Comparison of ENCODE assay signal across 12 cellular contexts in the genomic region with DNA sequence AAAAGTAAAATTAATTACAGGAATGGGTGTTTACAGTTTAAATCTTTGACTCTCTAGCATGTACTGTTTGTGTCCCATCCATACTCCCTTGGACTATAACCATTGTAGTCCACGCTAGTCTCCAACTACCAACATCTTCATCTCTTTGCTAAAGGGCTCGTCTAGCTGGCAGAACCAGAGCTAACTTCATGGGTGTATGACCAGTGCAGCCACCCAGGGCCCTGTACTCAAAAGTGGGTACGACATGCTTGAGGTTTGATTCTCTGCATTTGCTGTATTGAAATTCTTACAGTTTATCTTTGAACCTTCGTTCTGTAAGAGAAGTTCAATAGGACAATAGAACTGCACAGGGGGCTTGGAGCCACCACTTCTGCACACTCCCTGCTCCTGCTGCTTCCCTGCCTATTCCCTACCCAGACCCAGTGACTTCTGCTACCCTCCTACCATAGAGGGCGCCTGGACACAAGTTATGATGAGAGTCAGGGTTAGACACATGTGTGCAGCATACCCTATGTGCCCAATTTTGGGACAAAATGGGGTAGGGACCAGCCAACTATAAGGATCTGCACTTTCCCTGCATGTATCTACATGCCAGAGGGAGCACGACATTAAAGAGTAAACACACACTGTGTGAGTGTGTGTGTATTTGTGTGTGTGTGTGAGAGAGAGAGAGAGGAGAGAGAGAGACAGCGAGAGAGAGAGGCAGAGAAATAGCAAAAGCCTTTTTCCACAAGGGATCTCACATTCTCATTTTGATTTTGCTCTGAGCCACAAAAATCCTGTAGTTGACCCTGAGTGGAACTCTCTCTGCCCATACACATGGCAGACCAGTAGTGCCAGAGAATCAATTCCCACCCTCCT. TPM values are rescaled to one million over a fixed set of nuclear protein-coding genes. Genes with fewer than 3 reads are reported as not detected.
A peak's percentile ranks its signal among the peaks of the same experiment; 100 is the strongest.
DNase-seq lines count a peak whose midpoint lies in the region; ATAC-seq and TF ChIP-seq lines count a peak whose summit lies in the region.
"Had no signal": no experiment of that assay in that cellular context is flagged by ENCODE, and none has a peak within 500 bp of the region (broad histone marks: within the 10 kb centered on the region; RNA-seq: fewer than 3 reads in every experiment).

No MANE protein-coding gene starts in this region.

- 45% methylated on average over 6 of the region's 7 CpGs for WGBS in right lobe of liver (ENCODE audit: insufficient coverage, low coverage, low lambda C conversion rate, missing lambda C conversion rate)

- DNase-seq in D341Med (ENCODE audit: low spot score) (peak; percentile 35), HPDE6-E6E7 (ENCODE audit: extremely low spot score) (peak; percentile 13), WERI-Rb-1 (peak; percentile 64), right lobe of liver (peak in 2 of 3 donors; percentile 37 to 68), NCI-H510A (lab: John Stamatoyannopoulos, UW) (no peak)
- DNase-seq: effector CD8-positive, alpha-beta T cell; KBM-7; left ventricle myocardium superior; spleen had no signal

- TF ChIP-seq POLR2A in right lobe of liver (IDR thresholded peaks at IDR 0.05), result no peak

- intact Hi-C loops in right lobe of liver (cut with DNase I), result loop anchor here in 1 of 2 donors (10.0 kb wide), 1 partner anchor 62 kb away; a partner anchor contains a TSS

- H3K36me3 ChIP-seq in WERI-Rb-1 (no peaks in the 10 kb centered on the region), right lobe of liver (no peaks in the 10 kb centered on the region)
- H3K36me3 ChIP-seq: spleen had no signal

- H3K4me3 ChIP-seq in WERI-Rb-1 (ENCODE audit: low read depth, low read length) (no peak overlapping the region), right lobe of liver (no peak overlapping the region)
- H3K4me3 ChIP-seq: spleen had no signal

- TF ChIP-seq CTCF in WERI-Rb-1 (IDR thresholded peaks at IDR 0.05; ENCODE audit: low read depth, low read length) (peak; percentile 72), right lobe of liver (IDR thresholded peaks at IDR 0.05) (peak; percentile 52 to 66 (median 52))

- ATAC-seq in right lobe of liver (peak; percentile 92 to 97 (median 94)), HG03045 (IDR thresholded peaks at IDR 0.05; ENCODE audit: unreplicated experiment) (no peak), HG02852 (IDR thresholded peaks at IDR 0.05; ENCODE audit: unreplicated experiment) (no peak), HG03175 (IDR thresholded peaks at IDR 0.05; ENCODE audit: unreplicated experiment) (no peak)
- ATAC-seq: left ventricle myocardium superior had no signal

- H3K4me1 ChIP-seq in right lobe of liver, result no peaks in the 10 kb centered on the region
- H3K4me1 ChIP-seq: spleen had no signal

- H3K27ac ChIP-seq in WERI-Rb-1 (no peak overlapping the region), right lobe of liver (no peak overlapping the region)
- H3K27ac ChIP-seq: spleen had no signal

- no peaks in the 10 kb centered on the region for H3K9me3 ChIP-seq in WERI-Rb-1 (ENCODE audit: severe bottlenecking)
- no peaks in the 10 kb centered on the region for H3K9me3 ChIP-seq in right lobe of liver
- H3K9me3 ChIP-seq: spleen had no signal

- H3K27me3 ChIP-seq in WERI-Rb-1 (ENCODE audit: insufficient read depth, low read depth, severe bottlenecking) (no peaks in the 10 kb centered on the region), right lobe of liver (no peaks in the 10 kb centered on the region)
- H3K27me3 ChIP-seq: spleen had no signal

RNA-seq across cellular contexts. Expression of a gene that starts 59.0 kb away (rescaled TPM):
- total RNA-seq in right lobe of liver, result 10 to 100 TPM; 15.1 to 31.0 (median 23.1) TPM

Comparison
In these comparisons a context has a peak if more than half of its experiments do, and no peak if none do; other contexts are left out.
1. ATAC-seq: peak in right lobe of liver (4 of 4); none in HG03045 (single experiment), HG02852 (single experiment) and HG03175 (single experiment).